9 cellular contexts compared by ENCODE assay signal in the genomic region with DNA sequence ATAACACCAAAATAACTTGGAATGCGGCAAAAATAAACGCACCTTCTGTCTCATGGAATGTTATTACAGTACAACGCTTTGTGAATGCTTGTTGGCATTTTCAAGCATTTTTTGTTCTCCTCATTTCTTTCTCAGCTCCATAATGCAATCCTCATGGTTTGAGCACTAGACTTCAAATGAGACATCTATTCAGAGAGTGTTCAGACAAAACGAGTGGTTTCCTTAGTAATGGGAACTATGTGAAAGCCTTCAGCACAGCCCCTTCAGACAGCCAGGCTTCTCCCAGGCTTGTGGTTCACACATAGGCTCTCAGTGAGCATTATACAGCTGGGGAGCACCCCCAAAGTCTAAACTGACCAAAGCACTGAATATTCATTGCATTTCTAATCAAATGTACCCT. TPM values are rescaled to one million over a fixed set of nuclear protein-coding genes. Genes with fewer than 3 reads are reported as not detected.
A peak's percentile ranks its signal among the peaks of the same experiment; 100 is the strongest.
DNase-seq lines count a peak whose midpoint lies in the region; ATAC-seq and TF ChIP-seq lines count a peak whose summit lies in the region.
"Had no signal": no experiment of that assay in that cellular context is flagged by ENCODE, and none has a peak within 500 bp of the region (broad histone marks: within the 10 kb centered on the region; RNA-seq: fewer than 3 reads in every experiment).

No MANE protein-coding gene starts in this region.

- TF ChIP-seq CTCF in retinal pigment epithelial cell (conservative IDR thresholded peaks at IDR 0.05; ENCODE audit: low read depth, low read length), result no peak

- no peak for ATAC-seq in HG03139 (IDR thresholded peaks at IDR 0.05; ENCODE audit: unreplicated experiment)

- no peak overlapping the region for H3K4me3 ChIP-seq in retinal pigment epithelial cell (ENCODE audit: low read length)

- DNase-seq in EH (ENCODE audit: low read depth) (peak; percentile 84), SK-MEL-5 (ENCODE audit: low read depth, low spot score) (peak; percentile 32), caudate nucleus (lab: John Stamatoyannopoulos, UW) (peak in 4 of 61 donors; percentile 1 to 35 (median 28)), retinal pigment epithelial cell (ENCODE audit: low read depth) (peak; percentile 17), GDM1 (lab: John Stamatoyannopoulos, UW) (no peak), NCI-H510A treated with DMSO at 0.1 percent for 48 hours (lab: John Stamatoyannopoulos, UW) (no peak)
- DNase-seq: NCI-H2171, SHP77 had no signal

- in situ Hi-C loops in SK-MEL-5 (cut with HindIII; ENCODE audit: low pct_unique_long_range_greater_than_20kb, low sequenced_read_pairs), result no loop called here

- H3K27ac ChIP-seq in caudate nucleus (ENCODE audit: low read depth, low read length), result peak overlapping the region; percentile 11

RNA-seq across cellular contexts. Expression of gene LRRN3, which starts 8.6 kb away (rescaled TPM):
- total RNA-seq in SK-MEL-5 (2014; rRNA removed; shearing (Covaris generic)), result 0.11 TPM in 1 of 2 replicates, not detected in the other
- polyA plus RNA-seq in SK-MEL-5 (2015; cell fraction: cytosol; rRNA removed), result not detected in 2 replicates
- polyA plus RNA-seq in SK-MEL-5 (2015; cell fraction: nucleus; rRNA removed), result not detected in 2 replicates

Comparison
In these comparisons a context has a peak if more than half of its experiments do, and no peak if none do; other contexts are left out.
1. DNase-seq: peak in EH (single experiment), SK-MEL-5 (single experiment) and retinal pigment epithelial cell (single experiment); none in GDM1 (single experiment) and NCI-H510A treated with DMSO at 0.1 percent for 48 hours (single experiment).